ENCODE assay signal across 20 cellular contexts in genomic region chr3:49912787-49913375, GRCh38.
DNase-seq lines count a peak whose midpoint lies in the region; ATAC-seq lines count a peak whose summit lies in the region.
"Had no signal": no experiment of that assay in that cellular context is flagged by ENCODE, and none has a peak within 500 bp of the region (broad histone marks: within the 10 kb centered on the region; RNA-seq: fewer than 3 reads in every experiment).

No MANE protein-coding gene starts in this region.

- DNase-seq in DMS 273 (lab: John Stamatoyannopoulos, UW; ENCODE audit: unreplicated experiment) (peak; percentile 87), NCI-H1105 treated with DMSO at 0.1 percent for 48 hours (lab: John Stamatoyannopoulos, UW) (peak; percentile 62), NCI-H82 treated with DMSO at 0.1 percent for 48 hours (lab: John Stamatoyannopoulos, UW; ENCODE audit: unreplicated experiment) (peak; percentile 74), globus pallidus (ENCODE audit: low spot score) (peak; percentile 52), NCI-H2107 treated with DMSO at 0.1 percent for 48 hours (lab: John Stamatoyannopoulos, UW; ENCODE audit: unreplicated experiment) (no peak), ecto neural progenitor cell (ENCODE audit: low spot score) (no peak)
- DNase-seq: activated CD4-positive, alpha-beta T cell treated with anti-CD3 and anti-CD28 coated beads, Interleukin-2, amount 50 U/mL, for 4 hours; activated T-cell treated with anti-CD3 and anti-CD28 coated beads, Interleukin-2, amount 50 U/mL, for 1 hour; body of pancreas; GDM1; KG1; naive B cell; NCI-H1092; NCI-H748 treated with DMSO at 0.1 percent for 48 hours; pancreas; stimulated activated CD4-positive, alpha-beta T cell treated with anti-CD3 and anti-CD28 coated beads, Interleukin-4, amount 100 ng/mL, for 1 hour had no signal

- ATAC-seq in HG03442 (IDR thresholded peaks at IDR 0.05; ENCODE audit: unreplicated experiment), result no peak
- ATAC-seq in HG03571 (IDR thresholded peaks at IDR 0.05; ENCODE audit: unreplicated experiment), result no peak
- ATAC-seq: body of pancreas, GM12878, Panc1, pancreas had no signal

Comparison
In these comparisons a context has a peak if more than half of its experiments do, and no peak if none do; other contexts are left out.
1. DNase-seq: peak in DMS 273 (single experiment), NCI-H1105 treated with DMSO at 0.1 percent for 48 hours (single experiment), NCI-H82 treated with DMSO at 0.1 percent for 48 hours (single experiment) and globus pallidus (single experiment); none in NCI-H2107 treated with DMSO at 0.1 percent for 48 hours (single experiment) and ecto neural progenitor cell (single experiment).